Comparison of ENCODE assay signal across 14 cellular contexts in the genomic region with DNA sequence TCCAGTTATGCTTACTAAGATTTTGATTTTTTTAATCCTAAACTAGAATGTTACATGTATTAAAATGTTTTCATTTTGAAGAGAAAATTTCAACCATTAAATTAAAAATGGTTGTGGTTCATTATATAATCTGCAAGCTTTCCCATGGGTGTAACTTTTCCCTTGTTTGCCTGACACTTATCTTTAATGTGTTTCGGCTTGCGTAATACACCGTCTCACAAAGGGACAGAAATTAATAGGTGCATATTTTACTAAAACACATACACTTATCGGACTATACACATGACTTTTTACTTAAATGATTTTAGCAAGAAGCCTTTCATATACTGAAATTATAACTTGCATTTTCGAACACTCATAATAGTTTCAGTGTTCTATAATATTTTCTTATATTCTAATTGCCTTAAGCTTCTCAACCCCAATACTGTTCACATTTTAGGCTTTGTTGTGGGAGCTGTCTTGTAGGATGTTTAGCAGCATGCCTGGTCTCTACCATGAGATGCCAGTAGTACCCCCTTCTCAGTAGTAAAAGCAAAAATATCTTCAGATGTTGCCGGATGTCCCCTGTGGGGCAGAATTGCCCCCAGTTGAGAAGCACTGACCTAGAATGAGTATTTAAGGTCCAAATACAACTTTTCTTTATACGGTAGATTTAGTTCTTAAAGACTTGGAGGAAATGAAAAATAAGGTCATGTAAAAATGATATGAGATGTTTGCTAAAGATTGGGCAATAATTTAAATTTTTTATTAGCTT. TPM values are rescaled to one million over a fixed set of nuclear protein-coding genes. Genes with fewer than 3 reads are reported as not detected.
DNase-seq lines count a peak whose midpoint lies in the region; ATAC-seq and TF ChIP-seq lines count a peak whose summit lies in the region.
"Had no signal": no experiment of that assay in that cellular context is flagged by ENCODE, and none has a peak within 500 bp of the region (broad histone marks: within the 10 kb centered on the region; RNA-seq: fewer than 3 reads in every experiment).

No MANE protein-coding gene starts in this region.

- no peak overlapping the region for H3K4me3 Mint-ChIP-seq in CD8-positive, alpha-beta T cell
- no peak overlapping the region for H3K4me3 Mint-ChIP-seq in activated naive CD8-positive, alpha-beta T cell treated with anti-CD3 and anti-CD28 coated beads, Interleukin-2, amount 50 U/mL, for 24 hours
- H3K4me3 Mint-ChIP-seq in CD14-positive monocyte = no peak overlapping the region
- H3K4me3 Mint-ChIP-seq: stimulated activated effector memory CD8-positive, alpha-beta T cell treated with anti-CD3 and anti-CD28 coated beads, Interleukin-12 subunit alpha, Interleukin-12 subunit beta, amount 100 ng/mL, for 72 hours; T-helper 1 cell treated with Interleukin-12 subunit alpha and Interleukin-12 subunit beta and Interleukin-4 antibody, amounts not matched to agents 30 μg/mL and 1 μg/mL, for 36 hours had no signal

- no peak for TF ChIP-seq CTCF in CD8-positive, alpha-beta T cell (IDR thresholded peaks at IDR 0.05)
- TF ChIP-seq CTCF in NB4 (IDR thresholded peaks at IDR 0.05; ENCODE audit: low read depth, low read length) (no peak), osteoblast (IDR thresholded peaks at IDR 0.05; ENCODE audit: extremely low read depth, low read depth, low read length) (no peak), CD14-positive monocyte (IDR thresholded peaks at IDR 0.05) (no peak)

- no peaks in the 10 kb centered on the region for H3K27me3 ChIP-seq in CD8-positive, alpha-beta T cell (ENCODE audit: insufficient read depth, low read length)
- no peaks in the 10 kb centered on the region for H3K27me3 ChIP-seq in osteoblast (ENCODE audit: insufficient read depth, low read length)
- H3K27me3 ChIP-seq: foreskin keratinocyte had no signal

- no peak for ATAC-seq in CD8-positive, alpha-beta T cell
- no peak for ATAC-seq in activated naive CD8-positive, alpha-beta T cell treated with anti-CD3 and anti-CD28 coated beads, Interleukin-2, amount 50 U/mL, for 24 hours
- ATAC-seq: mucosa of descending colon; stimulated activated effector memory CD8-positive, alpha-beta T cell treated with anti-CD3 and anti-CD28 coated beads, Interleukin-12 subunit alpha, Interleukin-12 subunit beta, amount 100 ng/mL, for 72 hours had no signal

- H3K36me3 Mint-ChIP-seq in CD8-positive, alpha-beta T cell = peaks cover 34% of the 10 kb centered on the region
- H3K36me3 Mint-ChIP-seq in activated naive CD8-positive, alpha-beta T cell treated with anti-CD3 and anti-CD28 coated beads, Interleukin-2, amount 50 U/mL, for 24 hours (ENCODE audit: low read depth) = peaks cover 19% of the 10 kb centered on the region
- peaks cover 23 to 30% of the 10 kb centered on the region in 2 donors for H3K36me3 Mint-ChIP-seq in CD14-positive monocyte

- no peak overlapping the region for H3K27ac ChIP-seq in CD8-positive, alpha-beta T cell (ENCODE audit: low read depth, low read length)
- peak overlapping the region; percentile 57 for H3K27ac ChIP-seq in osteoblast (ENCODE audit: low read depth, low read length)

- peaks cover 43% of the 10 kb centered on the region for H3K4me1 Mint-ChIP-seq in CD8-positive, alpha-beta T cell (ENCODE audit: low read depth)
- peaks cover 44% of the 10 kb centered on the region for H3K4me1 Mint-ChIP-seq in activated naive CD8-positive, alpha-beta T cell treated with anti-CD3 and anti-CD28 coated beads, Interleukin-2, amount 50 U/mL, for 24 hours
- H3K4me1 Mint-ChIP-seq in CD14-positive monocyte = peaks cover 17% of the 10 kb centered on the region

- peaks cover 16% of the 10 kb centered on the region for H4K20me1 ChIP-seq in osteoblast (ENCODE audit: insufficient read depth, low read length)

- peak overlapping the region; percentile 11 for H3K4me2 ChIP-seq in osteoblast (ENCODE audit: insufficient read depth, low read length)

- peak overlapping the region; percentile 65 for H3K27ac Mint-ChIP-seq in CD8-positive, alpha-beta T cell
- peak overlapping the region; percentile 25 for H3K27ac Mint-ChIP-seq in activated naive CD8-positive, alpha-beta T cell treated with anti-CD3 and anti-CD28 coated beads, Interleukin-2, amount 50 U/mL, for 24 hours
- H3K27ac Mint-ChIP-seq in CD14-positive monocyte = no peak overlapping the region
- H3K27ac Mint-ChIP-seq: stimulated activated effector memory CD8-positive, alpha-beta T cell treated with anti-CD3 and anti-CD28 coated beads, Interleukin-12 subunit alpha, Interleukin-12 subunit beta, amount 100 ng/mL, for 72 hours; T-helper 1 cell treated with Interleukin-12 subunit alpha and Interleukin-12 subunit beta and Interleukin-4 antibody, amounts not matched to agents 30 μg/mL and 1 μg/mL, for 36 hours had no signal

- POLR2A ChIA-PET in CD8-positive, alpha-beta T cell (lab: Charles Lee) = interaction anchor here (1.3 to 3.8 kb wide), 3 partner anchors 12 to 77 kb away, joined by 5 to 21 read pairs (median 21); a partner anchor contains a TSS

- no peak for TF ChIP-seq POLR2A in NB4 (IDR thresholded peaks at IDR 0.05; ENCODE audit: extremely low read depth, insufficient read length)

- DNase-seq in CD8-positive, alpha-beta T cell = no peak
- DNase-seq in NB4 (ENCODE audit: low read depth) = peak; percentile 28
- DNase-seq in activated naive CD8-positive, alpha-beta T cell treated with anti-CD3 and anti-CD28 coated beads, Interleukin-2, amount 50 U/mL, for 24 hours = no peak
- peak; percentile 35 for DNase-seq in osteoblast (ENCODE audit: insufficient read length, low spot score, missing footprints)
- DNase-seq in DMS 273 (lab: John Stamatoyannopoulos, UW; ENCODE audit: unreplicated experiment) = no peak
- no peak for DNase-seq in CD14-positive monocyte (ENCODE audit: low spot score)
- DNase-seq in activated CD4-positive, alpha-beta T cell treated with anti-CD3 and anti-CD28 coated beads for 4 hours = no peak
- DNase-seq in NCI-H1694 treated with DMSO at 0.1 percent for 48 hours (lab: John Stamatoyannopoulos, UW) = no peak
- DNase-seq: activated CD4-positive, alpha-beta T cell treated with anti-CD3 and anti-CD28 coated beads for 48 hours; foreskin keratinocyte; mucosa of descending colon; stimulated activated CD4-positive, alpha-beta T cell treated with anti-CD3 and anti-CD28 coated beads, Interleukin-2, amount 100 ng/mL, for 48 hours had no signal

- H3K4me1 ChIP-seq in CD8-positive, alpha-beta T cell (ENCODE audit: insufficient read depth, low read length) = peaks cover 34% of the 10 kb centered on the region
- peaks cover 51% of the 10 kb centered on the region for H3K4me1 ChIP-seq in osteoblast (ENCODE audit: insufficient read depth, low read length)

- H3K9me3 ChIP-seq in CD8-positive, alpha-beta T cell (ENCODE audit: low read length) = no peaks in the 10 kb centered on the region
- no peaks in the 10 kb centered on the region for H3K9me3 ChIP-seq in osteoblast (ENCODE audit: low read depth, low read length)
- H3K9me3 ChIP-seq: mucosa of descending colon had no signal

- H2AFZ ChIP-seq in osteoblast (ENCODE audit: low read length) = no peak overlapping the region

- H3K27me3 Mint-ChIP-seq in CD8-positive, alpha-beta T cell (ENCODE audit: low read depth) = no peaks in the 10 kb centered on the region
- H3K27me3 Mint-ChIP-seq in activated naive CD8-positive, alpha-beta T cell treated with anti-CD3 and anti-CD28 coated beads, Interleukin-2, amount 50 U/mL, for 24 hours = no peaks in the 10 kb centered on the region
- no peaks in the 10 kb centered on the region for H3K27me3 Mint-ChIP-seq in CD14-positive monocyte (ENCODE audit: low read depth in 3 of 3)

- no peaks in the 10 kb centered on the region for H3K36me3 ChIP-seq in CD8-positive, alpha-beta T cell (ENCODE audit: insufficient read depth, low read length)
- peaks cover 92% of the 10 kb centered on the region for H3K36me3 ChIP-seq in osteoblast (ENCODE audit: insufficient read depth, low read length)

- intact Hi-C loops in CD8-positive, alpha-beta T cell (cut with DNase I, micrococcal nuclease) = loop anchor here (5.0 to 10.0 kb wide), 3 partner anchors 110 to 410 kb away; a partner anchor contains a TSS
- intact Hi-C loops in CD14-positive monocyte (cut with micrococcal nuclease) = no loop called here

- peaks cover 87% of the 10 kb centered on the region for H3K79me2 ChIP-seq in osteoblast (ENCODE audit: insufficient read depth, low read length)

- CTCF ChIA-PET in CD8-positive, alpha-beta T cell (lab: Charles Lee) = interaction anchor here (0.9 to 2.6 kb wide), 3 partner anchors 10 to 166 kb away, joined by 3 to 9 read pairs (median 7); no protein-coding TSS in a partner anchor

- H3K9me3 Mint-ChIP-seq in CD8-positive, alpha-beta T cell = no peaks in the 10 kb centered on the region
- no peaks in the 10 kb centered on the region for H3K9me3 Mint-ChIP-seq in activated naive CD8-positive, alpha-beta T cell treated with anti-CD3 and anti-CD28 coated beads, Interleukin-2, amount 50 U/mL, for 24 hours
- H3K9me3 Mint-ChIP-seq in CD14-positive monocyte = no peaks in the 10 kb centered on the region
- H3K9me3 Mint-ChIP-seq: stimulated activated effector memory CD8-positive, alpha-beta T cell treated with anti-CD3 and anti-CD28 coated beads, Interleukin-12 subunit alpha, Interleukin-12 subunit beta, amount 100 ng/mL, for 72 hours; T-helper 1 cell treated with Interleukin-12 subunit alpha and Interleukin-12 subunit beta and Interleukin-4 antibody, amounts not matched to agents 30 μg/mL and 1 μg/mL, for 36 hours had no signal

- no peak overlapping the region for H3K4me3 ChIP-seq in CD8-positive, alpha-beta T cell (ENCODE audit: low read depth, low read length)
- H3K4me3 ChIP-seq in NB4 (ENCODE audit: low read depth, low read length) (no peak overlapping the region), osteoblast (ENCODE audit: insufficient read depth, low read length) (no peak overlapping the region)
- H3K4me3 ChIP-seq: mucosa of descending colon had no signal

RNA-seq across cellular contexts. Expression of a gene that starts 28.6 kb away (rescaled TPM):
- 10 to 100 TPM; 34.0 to 35.5 TPM for total RNA-seq in CD8-positive, alpha-beta T cell
- total RNA-seq in osteoblast = 118 and 121 TPM in 2 replicates
- polyA plus RNA-seq in CD14-positive monocyte = 1 to 10 TPM; 2.7 to 4.1 TPM

Comparison
In these comparisons a context has a peak if more than half of its experiments do, and no peak if none do; other contexts are left out.
1. DNase-seq: peak in NB4 (single experiment) and osteoblast (single experiment); none in CD8-positive, alpha-beta T cell (0 of 7), activated naive CD8-positive, alpha-beta T cell treated with anti-CD3 and anti-CD28 coated beads, Interleukin-2, amount 50 U/mL, for 24 hours (single experiment), DMS 273 (single experiment), CD14-positive monocyte (single experiment), activated CD4-positive, alpha-beta T cell treated with anti-CD3 and anti-CD28 coated beads for 4 hours (0 of 2) and NCI-H1694 treated with DMSO at 0.1 percent for 48 hours (single experiment).
2. H3K27ac Mint-ChIP-seq: peak in CD8-positive, alpha-beta T cell (single experiment) and activated naive CD8-positive, alpha-beta T cell treated with anti-CD3 and anti-CD28 coated beads, Interleukin-2, amount 50 U/mL, for 24 hours (single experiment); none in CD14-positive monocyte (0 of 7).
3. intact Hi-C loops: an anchor here in CD8-positive, alpha-beta T cell (5.0 to 10.0 kb wide); none called in CD14-positive monocyte.